ENCODE assay signal across 9 cellular contexts in genomic region chr14:20989464-20989786, GRCh38. TPM values are rescaled to one million over a fixed set of nuclear protein-coding genes. Genes with fewer than 3 reads are reported as not detected.
A peak's percentile ranks its signal among the peaks of the same experiment; 100 is the strongest.
DNase-seq lines count a peak whose midpoint lies in the region; TF ChIP-seq lines count a peak whose summit lies in the region.
"Had no signal": no experiment of that assay in that cellular context is flagged by ENCODE, and none has a peak within 500 bp of the region (broad histone marks: within the 10 kb centered on the region; RNA-seq: fewer than 3 reads in every experiment).

No MANE protein-coding gene starts in this region.

- H3K79me2 ChIP-seq in GM23248 (ENCODE audit: insufficient read depth): peaks cover 28% of the 10 kb centered on the region

- peak overlapping the region; percentile 65 for H3K9ac ChIP-seq in GM23248
- H3K9ac ChIP-seq in skeletal muscle satellite cell (ENCODE audit: low read depth, low read length): peak overlapping the region; percentile 76

- no peaks in the 10 kb centered on the region for H3K9me2 ChIP-seq in GM23248 (ENCODE audit: insufficient read depth)

- in situ Hi-C loops in GM23248 (cut with MboI): no loop called here

- H3K9me3 ChIP-seq in GM23248 (ENCODE audit: low read depth): no peaks in the 10 kb centered on the region
- no peaks in the 10 kb centered on the region for H3K9me3 ChIP-seq in skeletal muscle satellite cell (replicated peaks; ENCODE audit: low read length)

- H3K4me1 ChIP-seq in GM23248 (ENCODE audit: insufficient read depth) (peaks cover 33% of the 10 kb centered on the region), skeletal muscle satellite cell (ENCODE audit: control insufficient read depth, insufficient read depth, low read length) (peaks cover 38% of the 10 kb centered on the region)

- no peaks in the 10 kb centered on the region for H3K27me3 ChIP-seq in GM23248 (replicated peaks; ENCODE audit: insufficient read depth)
- H3K27me3 ChIP-seq in skeletal muscle satellite cell (ENCODE audit: control insufficient read depth, insufficient read depth, low read length): no peaks in the 10 kb centered on the region

- DNase-seq in GM23248 (no peak), fibroblast of villous mesenchyme (ENCODE audit: low read depth) (no peak), NCI-H146 (lab: John Stamatoyannopoulos, UW) (no peak), NCI-H748 (lab: John Stamatoyannopoulos, UW; ENCODE audit: unreplicated experiment) (no peak), NCI-H1436 treated with DMSO at 0.1 percent for 48 hours (lab: John Stamatoyannopoulos, UW) (no peak), NCI-H2029 treated with DMSO at 0.1 percent for 48 hours (lab: John Stamatoyannopoulos, UW) (no peak)

- 0 to 1% methylated on average over 10 to 11 of the region's 11 CpGs for WGBS in GM23248 (ENCODE audit: low coverage in 1 of 2, low lambda C conversion rate in 2 of 2, missing lambda C conversion rate in 2 of 2), 2 experiments

- peak overlapping the region; percentile 60 for H2AFZ ChIP-seq in GM23248

- H3F3A ChIP-seq in GM23248 (ENCODE audit: insufficient read depth): peaks cover 26% of the 10 kb centered on the region

- H3K27ac ChIP-seq in GM23248 (peak overlapping the region; percentile 68), VCaP (peak overlapping the region; percentile 81)

- TF ChIP-seq CTCF in VCaP (conservative IDR thresholded peaks at IDR 0.05) (no peak), fibroblast of villous mesenchyme (IDR thresholded peaks at IDR 0.05; ENCODE audit: insufficient read depth, low read depth, low read length) (no peak)

- H3K4me3 ChIP-seq in GM23248 (peak overlapping the region; percentile 49), fibroblast of villous mesenchyme (ENCODE audit: low read depth, low read length) (peak overlapping the region; percentile 37), skeletal muscle satellite cell (ENCODE audit: low read length) (peak overlapping the region; percentile 39)

- no peaks in the 10 kb centered on the region for H4K20me1 ChIP-seq in GM23248 (ENCODE audit: insufficient read depth)

- peaks cover 19% of the 10 kb centered on the region; the same call in 1 of the 2 replicates for H3K36me3 ChIP-seq in GM23248 (ENCODE audit: low read depth)
- peaks cover 22% of the 10 kb centered on the region for H3K36me3 ChIP-seq in skeletal muscle satellite cell (ENCODE audit: insufficient read depth, low read length)

- H3K4me2 ChIP-seq in GM23248 (ENCODE audit: unreplicated experiment): peak overlapping the region; percentile 75
- H3K4me2 ChIP-seq in skeletal muscle satellite cell (ENCODE audit: low read length): peak overlapping the region; percentile 67

RNA-seq across cellular contexts. Expression of gene METTL17, which starts 0.4 kb away (rescaled TPM):
- total RNA-seq in GM23248 (2014; rRNA removed; shearing (Covaris generic)): 65.8 and 87.7 TPM in 2 replicates
- polyA plus RNA-seq in GM23248 (2016; fragmentation: Nextera tagmentation; extraction: Ambion mirVana): 30.6 and 31.3 TPM in 2 replicates
- 34.5 and 41.2 TPM in 2 replicates for total RNA-seq in fibroblast of villous mesenchyme
- total RNA-seq in skeletal muscle satellite cell (2012; rRNA removed): 43.0 and 43.6 TPM in 2 replicates

RNA-seq across cellular contexts. Expression of gene SLC39A2, which starts 9.7 kb away (rescaled TPM):
- total RNA-seq in GM23248 (2014; rRNA removed; shearing (Covaris generic)): not detected in 2 replicates
- 0.24 TPM in 1 of 2 replicates, not detected in the other for polyA plus RNA-seq in GM23248 (2016; fragmentation: Nextera tagmentation; extraction: Ambion mirVana)
- total RNA-seq in fibroblast of villous mesenchyme: not detected in 2 replicates
- total RNA-seq in skeletal muscle satellite cell (2012; rRNA removed): 0.25 TPM in 1 of 2 replicates, not detected in the other
- total RNA-seq: omental fat pad had no signal

RNA-seq across cellular contexts. Expression of gene RNASE2, which starts 34.1 kb away (rescaled TPM):
- not detected in 2 replicates for total RNA-seq in GM23248 (2014; rRNA removed; shearing (Covaris generic))
- not detected in 2 replicates for polyA plus RNA-seq in GM23248 (2016; fragmentation: Nextera tagmentation; extraction: Ambion mirVana)
- total RNA-seq in fibroblast of villous mesenchyme: not detected in 2 replicates
- not detected in 2 replicates for total RNA-seq in skeletal muscle satellite cell (2012; rRNA removed)

RNA-seq across cellular contexts. Expression of gene NDRG2, which starts 35.4 kb away (rescaled TPM):
- 2.8 TPM in 1 of 2 replicates, not detected in the other for total RNA-seq in GM23248 (2014; rRNA removed; shearing (Covaris generic))
- 0.28 and 0.85 TPM in 2 replicates for polyA plus RNA-seq in GM23248 (2016; fragmentation: Nextera tagmentation; extraction: Ambion mirVana)
- total RNA-seq in fibroblast of villous mesenchyme: 1.3 TPM in 1 of 2 replicates, not detected in the other
- under 0.01 TPM in 1 of 2 replicates, not detected in the other for total RNA-seq in skeletal muscle satellite cell (2012; rRNA removed)

RNA-seq across cellular contexts. Expression of gene TPPP2, which starts 40.6 kb away (rescaled TPM):
- not detected in 2 replicates for total RNA-seq in GM23248 (2014; rRNA removed; shearing (Covaris generic))
- polyA plus RNA-seq in GM23248 (2016; fragmentation: Nextera tagmentation; extraction: Ambion mirVana): not detected in 2 replicates
- total RNA-seq in fibroblast of villous mesenchyme: not detected in 2 replicates
- total RNA-seq in skeletal muscle satellite cell (2012; rRNA removed): not detected in 2 replicates
- total RNA-seq: omental fat pad had no signal
